In genomic region chr1:213094446-213094845, GRCh38 we compare ENCODE assay signal across 17 cellular contexts.
"Had no signal": no experiment of that assay in that cellular context is flagged by ENCODE, and none has a peak within 500 bp of the region (broad histone marks: within the 10 kb centered on the region; RNA-seq: fewer than 3 reads in every experiment).

No MANE protein-coding gene starts in this region.

- H3K4me1 ChIP-seq: left ventricle myocardium inferior, suprapubic skin had no signal

- H3K27ac ChIP-seq: hepatocyte, left ventricle myocardium inferior, suprapubic skin had no signal

- H3K9me3 ChIP-seq: suprapubic skin had no signal

- DNase-seq: activated CD4-positive, alpha-beta T cell treated with anti-CD3 and anti-CD28 coated beads, Interleukin-2, amount 10 ng/mL, durations not matched to agents 7 days and 5 days; activated CD4-positive, CD25-positive, alpha-beta regulatory T cell; activated CD8-positive, alpha-beta memory T cell treated with anti-CD3 and anti-CD28 coated beads for 24 hours; activated gamma-delta T cell treated with Interleukin-2 at 50 U/mL for 16 hours; activated naive CD8-positive, alpha-beta T cell treated with anti-CD3 and anti-CD28 coated beads for 36 hours; endodermal cell; kidney; left ventricle myocardium inferior; posterior cingulate gyrus; small intestine; stimulated activated CD4-positive, alpha-beta T cell treated with anti-CD3 and anti-CD28 coated beads, Interleukin-4, amount 100 ng/mL, for 4 hours; stimulated activated CD8-positive, alpha-beta memory T cell treated with anti-CD3 and anti-CD28 coated beads, Interleukin-4, amount 100 ng/mL, for 48 hours; stimulated activated naive CD4-positive, alpha-beta T cell treated with Interleukin-2 at 50 U/mL for 16 hours; T-helper 2 cell had no signal

- H3K4me3 ChIP-seq: hepatocyte, left ventricle myocardium inferior, suprapubic skin had no signal

- ATAC-seq: natural killer cell treated with Interleukin-12 subunit alpha and Interleukin-12 subunit beta and Interleukin-15 and Interleukin-18, amount 100 ng/mL, for 72 hours had no signal

- H3K27me3 ChIP-seq: hepatocyte, suprapubic skin had no signal
